In genomic region chr10:67297637-67298181, GRCh38 we compare ENCODE assay signal across 25 cellular contexts.
"Had no signal": no experiment of that assay in that cellular context is flagged by ENCODE, and none has a peak within 500 bp of the region (broad histone marks: within the 10 kb centered on the region; RNA-seq: fewer than 3 reads in every experiment).

No MANE protein-coding gene starts in this region.

- DNase-seq: activated CD4-positive, alpha-beta T cell treated with anti-CD3 and anti-CD28 coated beads for 36 hours; activated CD4-positive, alpha-beta T cell treated with anti-CD3 and anti-CD28 coated beads, Interleukin-2, amount 50 U/mL, for 4 hours; activated CD4-positive, CD25-positive, alpha-beta regulatory T cell; activated naive CD4-positive, alpha-beta T cell; activated T-cell treated with anti-CD3 and anti-CD28 coated beads for 4 hours; activated T-cell treated with anti-CD3 and anti-CD28 coated beads, Interleukin-2, amount 50 U/mL, for 72 hours; endodermal cell; foreskin melanocyte; left cardiac atrium; mammary epithelial cell; naive B cell; nucleus accumbens; pancreas; sigmoid colon; small intestine; stimulated activated CD4-positive, alpha-beta T cell treated with anti-CD3 and anti-CD28 coated beads, Interleukin-1b, Interleukin-23, amount 100 ng/mL, for 48 hours; stimulated activated CD4-positive, alpha-beta T cell treated with anti-CD3 and anti-CD28 coated beads, Interleukin-4, amount 100 ng/mL, for 4 hours; stimulated activated CD8-positive, alpha-beta memory T cell treated with anti-CD3 and anti-CD28 coated beads, Interleukin-4, amount 100 ng/mL, for 48 hours; stimulated activated naive CD8-positive, alpha-beta T cell treated with anti-CD3 and anti-CD28 coated beads, Interleukin-15, amount 100 ng/mL, for 72 hours; substantia nigra had no signal

- H3K4me1 ChIP-seq: esophagus muscularis mucosa, pancreas, prostate gland, sigmoid colon, vagina had no signal

- ATAC-seq: activated CD4-positive, alpha-beta T cell treated with anti-CD3 and anti-CD28 coated beads for 36 hours; activated T-cell treated with anti-CD3 and anti-CD28 coated beads, Interleukin-2, amount 50 U/mL, for 72 hours; pancreas; stimulated activated memory B cell treated with anti-CD40 and anti-IgM and Interleukin-4, amounts not matched to agents 10 μg/mL and 1 μg/mL and 100 μg/mL, for 72 hours; stimulated activated naive CD8-positive, alpha-beta T cell treated with anti-CD3 and anti-CD28 coated beads, Interleukin-15, amount 100 ng/mL, for 72 hours had no signal

- FAIRE-seq: bronchial epithelial cell, pancreas, small intestine had no signal

- H3K4me3 ChIP-seq: esophagus muscularis mucosa, pancreas, prostate gland, sigmoid colon, vagina had no signal

- H3K27ac ChIP-seq: esophagus muscularis mucosa, pancreas, prostate gland, sigmoid colon, vagina had no signal

- H3K9me3 ChIP-seq: esophagus muscularis mucosa, pancreas, prostate gland, sigmoid colon, vagina had no signal

- H3K36me3 ChIP-seq: esophagus muscularis mucosa, pancreas, prostate gland, sigmoid colon, vagina had no signal
